28 cellular contexts compared by ENCODE assay signal in genomic region chr20:52992632-52993031, GRCh38. TPM values are rescaled to one million over a fixed set of nuclear protein-coding genes. Genes with fewer than 3 reads are reported as not detected.
A peak's percentile ranks its signal among the peaks of the same experiment; 100 is the strongest.
DNase-seq lines count a peak whose midpoint lies in the region; ATAC-seq and TF ChIP-seq lines count a peak whose summit lies in the region.
"Had no signal": no experiment of that assay in that cellular context is flagged by ENCODE, and none has a peak within 500 bp of the region (broad histone marks: within the 10 kb centered on the region; RNA-seq: fewer than 3 reads in every experiment).

No MANE protein-coding gene starts in this region.

- peaks cover 5% of the 10 kb centered on the region for H3K36me3 Mint-ChIP-seq in T-helper 17 cell (ENCODE audit: low read depth)
- H3K36me3 Mint-ChIP-seq: immature natural killer cell; stimulated activated effector memory CD8-positive, alpha-beta T cell treated with anti-CD3 and anti-CD28 coated beads, Interleukin-12 subunit alpha, Interleukin-12 subunit beta, amount 100 ng/mL, for 72 hours had no signal

- no peak overlapping the region for H3K4me3 Mint-ChIP-seq in T-helper 17 cell
- H3K4me3 Mint-ChIP-seq: activated CD4-positive, alpha-beta memory T cell treated with anti-CD3 and anti-CD28 coated beads for 36 hours; H9; immature natural killer cell; stimulated activated effector memory CD8-positive, alpha-beta T cell treated with anti-CD3 and anti-CD28 coated beads, Interleukin-12 subunit alpha, Interleukin-12 subunit beta, amount 100 ng/mL, for 72 hours had no signal

- H3K27ac Mint-ChIP-seq in T-helper 17 cell, result no peak overlapping the region
- H3K27ac Mint-ChIP-seq: H9; immature natural killer cell; stimulated activated effector memory CD8-positive, alpha-beta T cell treated with anti-CD3 and anti-CD28 coated beads, Interleukin-12 subunit alpha, Interleukin-12 subunit beta, amount 100 ng/mL, for 72 hours had no signal

- peak overlapping the region; percentile 60 for H3K4me2 ChIP-seq in GM23248 (ENCODE audit: unreplicated experiment)
- H3K4me2 ChIP-seq in hepatocyte, result peak overlapping the region; percentile 8

- H3F3A ChIP-seq in GM23248 (ENCODE audit: insufficient read depth), result peaks cover 18% of the 10 kb centered on the region

- peaks cover 20% of the 10 kb centered on the region for H3K4me1 ChIP-seq in GM23248 (ENCODE audit: insufficient read depth)
- no peaks in the 10 kb centered on the region for H3K4me1 ChIP-seq in RWPE2 (ENCODE audit: insufficient read depth, poor library complexity, severe bottlenecking)
- peaks cover 9% of the 10 kb centered on the region for H3K4me1 ChIP-seq in hepatocyte (ENCODE audit: insufficient read depth)
- H3K4me1 ChIP-seq in skeletal muscle tissue (ENCODE audit: control insufficient read depth in 3 of 3, insufficient read depth in 3 of 3, low read length in 3 of 3), result peaks cover 0 to 11% (median 0%) of the 10 kb centered on the region in 3 donors

- H3K9me3 ChIP-seq in GM23248 (ENCODE audit: low read depth) (no peaks in the 10 kb centered on the region), RWPE2 (ENCODE audit: severe bottlenecking) (no peaks in the 10 kb centered on the region), hepatocyte (ENCODE audit: low read depth) (no peaks in the 10 kb centered on the region), skeletal muscle tissue (ENCODE audit: control insufficient read depth in 3 of 3, low read length in 3 of 3) (no peaks in the 10 kb centered on the region), T-helper 17 cell (ENCODE audit: control insufficient read depth, low read length, poor library complexity, severe bottlenecking) (no peaks in the 10 kb centered on the region)
- H3K9me3 ChIP-seq: MG63 had no signal

- H3K4me3 ChIP-seq in GM23248 (peak overlapping the region; percentile 2; the same call in 1 of the 2 replicates), RWPE2 (ENCODE audit: severe bottlenecking) (no peak overlapping the region), hepatocyte (no peak overlapping the region), skeletal muscle tissue (ENCODE audit: low read length in 3 of 3) (no peak overlapping the region)
- H3K4me3 ChIP-seq: K562, MG63 had no signal

- peaks cover 5% of the 10 kb centered on the region for H3K4me1 Mint-ChIP-seq in T-helper 17 cell
- H3K4me1 Mint-ChIP-seq: H9; immature natural killer cell; stimulated activated effector memory CD8-positive, alpha-beta T cell treated with anti-CD3 and anti-CD28 coated beads, Interleukin-12 subunit alpha, Interleukin-12 subunit beta, amount 100 ng/mL, for 72 hours had no signal

- intact Hi-C loops in sciatic nerve (cut with DNase I), result no loop called here

- H3K9me2 ChIP-seq in GM23248 (ENCODE audit: insufficient read depth) (no peaks in the 10 kb centered on the region), hepatocyte (replicated peaks; ENCODE audit: insufficient read depth) (no peaks in the 10 kb centered on the region)

- DNase-seq in GM23248, result peak; percentile 53
- no peak for DNase-seq in RWPE2 (ENCODE audit: low spot score)
- DNase-seq in hepatocyte (ENCODE audit: low spot score), result no peak
- DNase-seq in T-helper 17 cell, result no peak
- no peak for DNase-seq in sciatic nerve (ENCODE audit: low spot score)
- DNase-seq in foreskin melanocyte, result no peak
- DNase-seq: activated CD4-positive, alpha-beta memory T cell treated with anti-CD3 and anti-CD28 coated beads for 36 hours; activated CD8-positive, alpha-beta memory T cell treated with anti-CD3 and anti-CD28 coated beads, Interleukin-2, amount 50 U/mL, for 48 hours; C1 segment of cervical spinal cord; COR-L47; GDM1; H9; hippocampal formation; immature natural killer cell; MG63; naive thymus-derived CD4-positive, alpha-beta T cell; NCI-H1417; NCI-H2081; NCI-H226; NCI-H748 treated with DMSO at 0.1 percent for 48 hours; nucleus accumbens; stimulated activated CD4-positive, alpha-beta T cell treated with anti-CD3 and anti-CD28 coated beads, Interleukin-4, amount 100 ng/mL, for 24 hours; T-helper 1 cell had no signal

- no peak for TF ChIP-seq CTCF in RWPE2 (IDR thresholded peaks at IDR 0.05; ENCODE audit: poor library complexity, severe bottlenecking)
- TF ChIP-seq CTCF in hepatocyte (IDR thresholded peaks at IDR 0.05; ENCODE audit: poor library complexity), result no peak

- H3K27me3 ChIP-seq in GM23248 (replicated peaks; ENCODE audit: insufficient read depth) (no peaks in the 10 kb centered on the region), RWPE2 (ENCODE audit: insufficient read depth, poor library complexity, severe bottlenecking) (no peaks in the 10 kb centered on the region), hepatocyte (no peaks in the 10 kb centered on the region), skeletal muscle tissue (ENCODE audit: control insufficient read depth in 3 of 3, insufficient read depth in 3 of 3, low read length in 3 of 3) (no peaks in the 10 kb centered on the region)

- ATAC-seq in RWPE2 (ENCODE audit: low read depth), result 0 out of 3 replicates have a peak, but pooled peaks have one; percentile 22
- no peak for ATAC-seq in T-helper 17 cell
- ATAC-seq in sciatic nerve, result no peak
- ATAC-seq: K562; naive thymus-derived CD4-positive, alpha-beta T cell; stimulated activated effector memory CD8-positive, alpha-beta T cell treated with anti-CD3 and anti-CD28 coated beads, Interleukin-12 subunit alpha, Interleukin-12 subunit beta, amount 100 ng/mL, for 72 hours had no signal

- H3K36me3 ChIP-seq in GM23248 (ENCODE audit: low read depth), result no peaks in the 10 kb centered on the region
- no peaks in the 10 kb centered on the region for H3K36me3 ChIP-seq in RWPE2 (ENCODE audit: low read depth)
- H3K36me3 ChIP-seq in hepatocyte (replicated peaks; ENCODE audit: insufficient read depth, low read depth), result no peaks in the 10 kb centered on the region
- H3K36me3 ChIP-seq in skeletal muscle tissue (ENCODE audit: control insufficient read depth in 3 of 3, insufficient read depth in 3 of 3, low read length in 3 of 3), result no peaks in the 10 kb centered on the region
- H3K36me3 ChIP-seq: MG63 had no signal

- peak overlapping the region; percentile 17 for H3K27ac ChIP-seq in GM23248
- H3K27ac ChIP-seq in RWPE2 (ENCODE audit: poor library complexity, severe bottlenecking), result no peak overlapping the region
- H3K27ac ChIP-seq in hepatocyte, result peak overlapping the region; percentile 5
- peak overlapping the region; percentile 44 for H3K27ac ChIP-seq in skeletal muscle tissue (ENCODE audit: low read depth, low read length)
- H3K27ac ChIP-seq: epithelial cell of prostate had no signal

- H3K27me3 Mint-ChIP-seq in T-helper 17 cell, result peaks cover 15% of the 10 kb centered on the region
- H3K27me3 Mint-ChIP-seq: activated CD4-positive, alpha-beta memory T cell treated with anti-CD3 and anti-CD28 coated beads for 36 hours; naive thymus-derived CD4-positive, alpha-beta T cell had no signal

- H2AFZ ChIP-seq in GM23248 (no peak overlapping the region), hepatocyte (no peak overlapping the region)

- H4K20me1 ChIP-seq in GM23248 (ENCODE audit: insufficient read depth), result no peaks in the 10 kb centered on the region
- H4K20me1 ChIP-seq in hepatocyte (ENCODE audit: insufficient read depth, poor library complexity, severe bottlenecking), result no peaks in the 10 kb centered on the region

- in situ Hi-C loops in GM23248 (cut with MboI), result no loop called here

- H3K79me2 ChIP-seq in GM23248 (ENCODE audit: insufficient read depth) (0 out of 2 replicates have a peak, but pooled peaks cover 9% of the 10 kb centered on the region), hepatocyte (peaks cover 3% of the 10 kb centered on the region)

- H3K9ac ChIP-seq in GM23248 (0 out of 2 replicates have a peak overlapping the region, but pooled peaks have one; percentile 13), skeletal muscle tissue (ENCODE audit: low read depth in 1 of 3, low read length in 3 of 3) (no peak overlapping the region)

- 43 to 71% methylated on average over 1 of the region's 1 CpG for WGBS in GM23248 (ENCODE audit: low coverage in 1 of 2, low lambda C conversion rate in 2 of 2, missing lambda C conversion rate in 2 of 2), 2 experiments
- WGBS in hepatocyte (ENCODE audit: low lambda C conversion rate, missing lambda C conversion rate), result 60% methylated on average over 1 of the region's 1 CpG

RNA-seq across cellular contexts. Expression of gene TSHZ2, which starts 20.5 kb away (rescaled TPM):
- 13.4 and 18.5 TPM in 2 replicates for total RNA-seq in GM23248 (2014; rRNA removed; shearing (Covaris generic))
- 4.5 and 6.3 TPM in 2 replicates for polyA plus RNA-seq in GM23248 (2016; fragmentation: Nextera tagmentation; extraction: Ambion mirVana)
- 5.2 and 6.6 TPM in 2 replicates for total RNA-seq in hepatocyte
- 1.1 and 4.1 TPM in 2 replicates for polyA plus RNA-seq in hepatocyte
- total RNA-seq in skeletal muscle tissue, result 9.9 TPM
- 10 to 100 TPM; 29.1 to 30.7 TPM for total RNA-seq in T-helper 17 cell
- 33.1 TPM for total RNA-seq in sciatic nerve
- total RNA-seq: SK-MEL-5 had no signal
- polyA plus RNA-seq: immature natural killer cell had no signal
